Comparison of ENCODE assay signal across 13 cellular contexts in the genomic region with DNA sequence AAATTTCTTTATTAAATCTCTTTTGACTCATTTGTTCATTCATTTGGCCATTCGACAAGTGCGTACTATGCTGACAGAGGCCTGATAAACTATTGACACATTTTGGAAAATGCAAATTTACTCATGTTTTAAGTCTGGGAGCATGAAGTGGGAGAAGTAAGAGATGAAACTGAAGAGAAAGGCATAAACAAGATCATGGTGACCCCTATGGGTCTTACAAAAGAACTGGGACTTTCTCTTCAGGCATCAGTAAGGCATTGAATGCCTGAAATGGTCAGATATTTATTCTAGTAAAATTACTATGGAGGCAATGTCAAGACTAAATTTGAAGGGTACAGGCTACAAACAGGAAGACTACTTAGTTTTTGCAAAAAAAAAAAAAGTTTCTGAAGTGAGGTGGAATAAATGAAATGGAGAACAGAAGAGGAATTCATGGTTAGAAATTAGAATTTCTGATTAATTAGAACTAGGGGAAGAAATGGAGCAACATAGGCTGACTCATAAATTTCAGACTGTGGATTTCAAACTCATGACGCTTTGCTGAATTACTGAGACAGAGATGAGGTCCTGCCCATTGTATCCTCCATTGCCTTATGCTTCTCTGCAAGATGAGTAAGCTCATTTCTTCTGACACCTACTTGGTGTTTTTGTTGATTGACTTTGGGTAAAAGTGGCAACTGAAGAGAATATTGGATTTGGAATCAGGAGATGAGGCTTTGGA. TPM values are rescaled to one million over a fixed set of nuclear protein-coding genes. Genes with fewer than 3 reads are reported as not detected.
A peak's percentile ranks its signal among the peaks of the same experiment; 100 is the strongest.
DNase-seq lines count a peak whose midpoint lies in the region; ATAC-seq, FAIRE-seq and TF ChIP-seq lines count a peak whose summit lies in the region.
"Had no signal": no experiment of that assay in that cellular context is flagged by ENCODE, and none has a peak within 500 bp of the region (broad histone marks: within the 10 kb centered on the region; RNA-seq: fewer than 3 reads in every experiment).

No MANE protein-coding gene starts in this region.

- TF ChIP-seq CTCF in LNCaP clone FGC (IDR thresholded peaks at IDR 0.05; ENCODE audit: control insufficient read depth, extremely low read depth, insufficient read depth) (peak; percentile 29), K562 (IDR thresholded peaks at IDR 0.05 in 2 of 3, conservative IDR thresholded peaks at IDR 0.05 in 1 of 3; ENCODE audit: insufficient read depth in 2 of 3, low read depth in 1 of 3, low read length in 3 of 3) (peak in 1 of 3 experiments; percentile 14; a peak in 2 of 6 replicates), HepG2 (CRISPR knock-in tag; IDR thresholded peaks at IDR 0.05) (peak; percentile 68)

- H3K9ac ChIP-seq in K562 (ENCODE audit: insufficient read depth in 1 of 2, low read depth in 2 of 2, low read length in 2 of 2) (no peak overlapping the region), HepG2 (ENCODE audit: insufficient read depth, low read depth, low read length) (no peak overlapping the region)

- DNase-seq in DMS53 (lab: John Stamatoyannopoulos, UW) (peak; percentile 38), LNCaP clone FGC (ENCODE audit: low read depth) (no peak), K562 (ENCODE audit: extremely low read depth in 1 of 4, low spot score in 3 of 4) (no peak), HepG2 (ENCODE audit: low spot score) (peak; percentile 52), COLO668 (lab: John Stamatoyannopoulos, UW; ENCODE audit: unreplicated experiment) (no peak)
- DNase-seq: gastrocnemius medialis, T-helper 9 cell had no signal

- no peak overlapping the region for H2AFZ ChIP-seq in K562 (ENCODE audit: low read depth, low read length)
- no peak overlapping the region for H2AFZ ChIP-seq in HepG2 (ENCODE audit: low read length)

- 0 out of 5 replicates have a peak, but pooled peaks cover 0 to 4% of the 10 kb centered on the region in 2 experiments for H3K27me3 ChIP-seq in K562 (ENCODE audit: control insufficient read depth in 2 of 2, insufficient read depth in 2 of 2, low read length in 2 of 2)
- H3K27me3 ChIP-seq in HepG2 (ENCODE audit: control insufficient read depth in 1 of 2, insufficient read depth in 2 of 2, low read length in 2 of 2), result no peaks in the 10 kb centered on the region
- H3K27me3 ChIP-seq: gastrocnemius medialis, vagina had no signal

- no peaks in the 10 kb centered on the region for H3K36me3 ChIP-seq in K562 (ENCODE audit: control insufficient read depth, insufficient read depth, low read length)
- H3K36me3 ChIP-seq in HepG2 (replicated peaks in 1 of 2; ENCODE audit: control insufficient read depth in 1 of 2, insufficient read depth in 2 of 2, low read length in 2 of 2), result peaks cover 4 to 6% of the 10 kb centered on the region in 2 experiments; a peak in 3 of 5 replicates
- H3K36me3 ChIP-seq: gastrocnemius medialis, vagina had no signal

- H3K4me1 ChIP-seq in K562 (replicated peaks in 1 of 2; ENCODE audit: control insufficient read depth in 2 of 2, insufficient read depth in 2 of 2, low read length in 2 of 2) (no peaks in the 10 kb centered on the region), HepG2 (ENCODE audit: insufficient read depth, low read length) (peaks cover 40% of the 10 kb centered on the region)
- H3K4me1 ChIP-seq: gastrocnemius medialis had no signal

- POLR2A ChIA-PET in K562 (lab: Yijun Ruan, JAX) (interaction anchor here (0.6 kb wide), 1 partner anchor 67 kb away, joined by 3 read pairs; no protein-coding TSS in a partner anchor), HepG2 (lab: Yijun Ruan, JAX) (interaction anchor here (1.8 to 2.6 kb wide), 2 partner anchors 29 to 33 kb away, joined by 7 to 11 read pairs; a partner anchor contains a TSS)

- TF ChIP-seq POLR2A in K562 (conservative IDR thresholded peaks at IDR 0.05) (no peak), HepG2 (IDR thresholded peaks at IDR 0.05; ENCODE audit: insufficient read depth in 1 of 2, low read depth in 2 of 2, low read length in 2 of 2) (no peak)

- FAIRE-seq in K562 (lab: Jason Lieb, UNC) (no peak), HepG2 (lab: Jason Lieb, UNC) (no peak)

- in situ Hi-C loops in K562 (cut with MboI), result no loop called here
- in situ Hi-C loops in HepG2 (cut with HindIII; ENCODE audit: extremely low pct_ligation_motif_present, low pct_unique_long_range_greater_than_20kb), result loop anchor here (5.0 kb wide), 1 partner anchor 101 kb away; no protein-coding TSS in a partner anchor

- TF ChIP-seq EP300 in K562 (IDR thresholded peaks at IDR 0.05; ENCODE audit: low read length), result no peak
- no peak for TF ChIP-seq EP300 in HepG2 (IDR thresholded peaks at IDR 0.05; ENCODE audit: low read depth in 2 of 2, low read length in 2 of 2)
- no peak for TF ChIP-seq EP300 in HepG2 (CRISPR knock-in tag; IDR thresholded peaks at IDR 0.05; ENCODE audit: borderline replicate concordance)

- no peak overlapping the region for H3K27ac ChIP-seq in K562 (ENCODE audit: extremely low read depth, low read depth, low read length)
- H3K27ac ChIP-seq in HepG2 (ENCODE audit: extremely low read length, insufficient read depth, low read length), result no peak overlapping the region
- H3K27ac ChIP-seq: gastrocnemius medialis, vagina had no signal

- TF ChIP-seq RAD21 in K562 (CRISPR knock-in tag; conservative IDR thresholded peaks at IDR 0.05 in 1 of 2, IDR thresholded peaks at IDR 0.05 in 1 of 2), result peak in 1 of 2 experiments; percentile 67; a peak in 3 of 4 replicates
- peak; percentile 66; the same call in 1 of the 2 replicates for TF ChIP-seq RAD21 in HepG2 (CRISPR knock-in tag; IDR thresholded peaks at IDR 0.05)

- no peak overlapping the region for H3K4me3 ChIP-seq in LNCaP clone FGC (ENCODE audit: low read depth, low read length)
- H3K4me3 ChIP-seq in K562, result no peak overlapping the region
- H3K4me3 ChIP-seq in HepG2 (replicated peaks in 1 of 3; ENCODE audit: insufficient read depth in 1 of 3, low read depth in 2 of 3, low read length in 3 of 3), result no peak overlapping the region
- H3K4me3 ChIP-seq: gastrocnemius medialis, skin epidermis, vagina had no signal

- WGBS in K562 (ENCODE audit: insufficient coverage, low coverage, missing lambda C conversion rate), result 2% methylated on average over 3 of the region's 3 CpGs
- WGBS in HepG2 (ENCODE audit: low lambda C conversion rate), result 94% methylated on average over 3 of the region's 3 CpGs

- H3K9me1 ChIP-seq in K562 (ENCODE audit: control insufficient read depth, insufficient read depth, low read length), result no peaks in the 10 kb centered on the region

- H3K79me2 ChIP-seq in K562 (ENCODE audit: control insufficient read depth, insufficient read depth, low read length), result no peaks in the 10 kb centered on the region
- peaks cover 85% of the 10 kb centered on the region for H3K79me2 ChIP-seq in HepG2 (ENCODE audit: insufficient read depth, low read length)

- CTCF ChIA-PET in K562 (lab: Yijun Ruan, JAX; ENCODE audit: low intra/inter-chr PET ratio) (no interaction called here), HepG2 (lab: Yijun Ruan, JAX; ENCODE audit: low intra/inter-chr PET ratio, low total read pairs) (interaction anchor here (1.5 kb wide), 1 partner anchor 102 kb away, joined by 9 read pairs; no protein-coding TSS in a partner anchor)

- BruUV-seq in K562 (replicated peaks; lab: Mats Ljungman, UMichigan), result no TSS peak
- BruUV-seq in HepG2 (replicated peaks; lab: Mats Ljungman, UMichigan), result no TSS peak

- H3K4me2 ChIP-seq in K562 (ENCODE audit: insufficient read depth, low read length), result no peak overlapping the region
- no peak overlapping the region for H3K4me2 ChIP-seq in HepG2 (ENCODE audit: low read depth, low read length)

- intact Hi-C loops in K562 (cut with micrococcal nuclease) (loop anchor here (1.0 to 10.0 kb wide), 2 partner anchors 102 to 798 kb away; no protein-coding TSS in a partner anchor), HepG2 (cut with micrococcal nuclease; ENCODE audit: unreplicated experiment) (loop anchor here (1.0 to 5.0 kb wide), 3 partner anchors 33 to 261 kb away; a partner anchor contains a TSS)

- H4K20me1 ChIP-seq in K562 (replicated peaks; ENCODE audit: control insufficient read depth, insufficient read depth, low read length) (no peaks in the 10 kb centered on the region), HepG2 (ENCODE audit: insufficient read depth, low read length) (no peaks in the 10 kb centered on the region)

- H3K9me3 ChIP-seq in K562 (replicated peaks; ENCODE audit: control insufficient read depth, insufficient read depth, low read depth, low read length), result no peaks in the 10 kb centered on the region
- H3K9me3 ChIP-seq in HepG2 (ENCODE audit: low read length), result no peaks in the 10 kb centered on the region
- H3K9me3 ChIP-seq: gastrocnemius medialis, vagina had no signal

- ATAC-seq in K562 (peak; percentile 54; the same call in 1 of the 3 replicates), HepG2 (peak; percentile 87), HG02678 (IDR thresholded peaks at IDR 0.05; ENCODE audit: unreplicated experiment) (no peak), HG02852 (IDR thresholded peaks at IDR 0.05; ENCODE audit: unreplicated experiment) (no peak), HG03521 (IDR thresholded peaks at IDR 0.05; ENCODE audit: unreplicated experiment) (no peak)
- ATAC-seq: gastrocnemius medialis had no signal

RNA-seq across cellular contexts. Expression of a gene that starts 32.7 kb away (rescaled TPM):
- not detected in 2 replicates for total RNA-seq in K562 (2011; cell fraction: chromatin; rRNA removed; ENCODE audit: low replicate concordance)
- total RNA-seq in K562 (2011; cell fraction: nucleolus; rRNA removed), result not detected in 2 replicates
- total RNA-seq in K562 (2011; cell fraction: nucleoplasm; rRNA removed), result not detected in 2 replicates
- total RNA-seq in K562 (2014; rRNA removed) (not detected in 2 replicates), K562 (2014; rRNA removed; fragmentation: Illumina TruSeq; extraction: Trizol) (not detected in 2 replicates), K562 (2015; rRNA removed; fragmentation: Illumina TruSeq; extraction: Trizol) (not detected in 2 replicates), K562 (2021) (not detected in 2 replicates), HepG2 (2016; rRNA removed; fragmentation: Illumina TruSeq; extraction: Trizol) (63.2 and 103 TPM in 2 replicates)
- polyA plus RNA-seq in K562 (2011; rRNA removed) (0.20 TPM in 1 of 2 replicates, not detected in the other), K562 (2014; fragmentation: Illumina TruSeq; extraction: Trizol) (not detected in 2 replicates), K562 (2014; fragmentation: Nextera tagmentation; extraction: Ambion mirVana) (not detected), K562 (2014; rRNA removed) (not detected in 2 replicates), HepG2 (2011; rRNA removed) (62.8 and 95.9 TPM in 2 replicates)
- not detected in 2 replicates for polyA plus RNA-seq in K562 (2011; cell fraction: cytosol; rRNA removed)
- not detected in 2 replicates for polyA plus RNA-seq in K562 (2011; cell fraction: nucleus; rRNA removed)
- 0.10 and 0.17 TPM in 2 replicates for polyA plus RNA-seq in K562 (2012)
- not detected in 2 replicates for polyA minus RNA-seq in K562 (2011; rRNA and poly(A)+ RNA removed)
- not detected in 2 replicates for polyA minus RNA-seq in K562 (2011; cell fraction: cytosol; rRNA and poly(A)+ RNA removed)
- polyA minus RNA-seq in K562 (2011; cell fraction: nucleus; rRNA and poly(A)+ RNA removed), result not detected in 2 replicates
- total RNA-seq in HepG2 (2016; cell fraction: cytosol; rRNA removed; fragmentation: Illumina TruSeq; extraction: Trizol; ENCODE audit: low read depth), result 11.8 and 12.1 TPM in 2 replicates
- total RNA-seq in HepG2 (2016; cell fraction: insoluble cytoplasmic fraction; rRNA removed; fragmentation: Illumina TruSeq; extraction: Trizol), result 61.2 and 118 TPM in 2 replicates
- 28.5 and 29.9 TPM in 2 replicates for total RNA-seq in HepG2 (2016; cell fraction: membrane; rRNA removed; fragmentation: Illumina TruSeq; extraction: Trizol)
- total RNA-seq in HepG2 (2016; cell fraction: nucleus; rRNA removed; fragmentation: Illumina TruSeq; extraction: Trizol), result 32.8 and 35.9 TPM in 2 replicates
- polyA plus RNA-seq in HepG2 (2011; cell fraction: cytosol; rRNA removed), result 80.4 and 85.1 TPM in 2 replicates
- polyA plus RNA-seq in HepG2 (2011; cell fraction: nucleus; rRNA removed), result 12.7 TPM in 2 replicates
- 72.6 and 115 TPM in 2 replicates for polyA plus RNA-seq in HepG2 (2012)
- 11.7 and 11.9 TPM in 2 replicates for polyA plus RNA-seq in HepG2 (2016; cell fraction: cytosol; fragmentation: Illumina TruSeq; extraction: Trizol; ENCODE audit: low read depth)
- polyA plus RNA-seq in HepG2 (2016; cell fraction: insoluble cytoplasmic fraction; fragmentation: Illumina TruSeq; extraction: Trizol; ENCODE audit: low read depth), result 147 and 163 TPM in 2 replicates
- polyA plus RNA-seq in HepG2 (2016; cell fraction: membrane; fragmentation: Illumina TruSeq; extraction: Trizol; ENCODE audit: low read depth), result 29.7 TPM in 2 replicates
- 39.4 and 45.5 TPM in 2 replicates for polyA plus RNA-seq in HepG2 (2016; cell fraction: nucleus; fragmentation: Illumina TruSeq; extraction: Trizol; ENCODE audit: insufficient read depth, low read depth)
- polyA minus RNA-seq in HepG2 (2011; rRNA and poly(A)+ RNA removed; ENCODE audit: low replicate concordance), result 83.5 TPM in 1 of 2 replicates, not detected in the other
- 44.0 and 47.1 TPM in 2 replicates for polyA minus RNA-seq in HepG2 (2011; cell fraction: cytosol; rRNA and poly(A)+ RNA removed)
- 39.8 and 52.0 TPM in 2 replicates for polyA minus RNA-seq in HepG2 (2011; cell fraction: nucleus; rRNA and poly(A)+ RNA removed)
- total RNA-seq: gastrocnemius medialis had no signal
- polyA plus RNA-seq: CD14-positive monocyte had no signal

RNA-seq across cellular contexts. Expression of a gene that starts 55.0 kb away (rescaled TPM):
- 0.11 and 0.12 TPM in 2 replicates for total RNA-seq in K562 (2011; cell fraction: chromatin; rRNA removed; ENCODE audit: low replicate concordance)
- total RNA-seq in K562 (2011; cell fraction: nucleolus; rRNA removed), result 0.13 and 0.17 TPM in 2 replicates
- 0.15 and 0.23 TPM in 2 replicates for total RNA-seq in K562 (2011; cell fraction: nucleoplasm; rRNA removed)
- not detected in 2 replicates for total RNA-seq in K562 (2014; rRNA removed)
- 0.03 and 0.04 TPM in 2 replicates for total RNA-seq in K562 (2014; rRNA removed; fragmentation: Illumina TruSeq; extraction: Trizol)
- total RNA-seq in K562 (2015; rRNA removed; fragmentation: Illumina TruSeq; extraction: Trizol), result 0.04 TPM in 1 of 2 replicates, not detected in the other
- not detected in 2 replicates for total RNA-seq in K562 (2021)
- polyA plus RNA-seq in K562 (2011; rRNA removed), result 0.01 TPM in 1 of 2 replicates, not detected in the other
- not detected in 2 replicates for polyA plus RNA-seq in K562 (2011; cell fraction: cytosol; rRNA removed)
- 0.04 TPM in 1 of 2 replicates, not detected in the other for polyA plus RNA-seq in K562 (2011; cell fraction: nucleus; rRNA removed)
- polyA plus RNA-seq in K562 (2012), result not detected in 2 replicates
- not detected in 2 replicates for polyA plus RNA-seq in K562 (2014; fragmentation: Illumina TruSeq; extraction: Trizol)
- under 1 TPM in 1 of 2 experiments, not detected in 1; 0.01 TPM for polyA plus RNA-seq in K562 (2014; fragmentation: Nextera tagmentation; extraction: Ambion mirVana)
- not detected in 2 replicates for polyA plus RNA-seq in K562 (2014; rRNA removed)
- 0.06 and 0.14 TPM in 2 replicates for polyA minus RNA-seq in K562 (2011; rRNA and poly(A)+ RNA removed)
- polyA minus RNA-seq in K562 (2011; cell fraction: cytosol; rRNA and poly(A)+ RNA removed), result not detected in 2 replicates
- 0.13 and 0.44 TPM in 2 replicates for polyA minus RNA-seq in K562 (2011; cell fraction: nucleus; rRNA and poly(A)+ RNA removed)
- total RNA-seq in HepG2 (2016; rRNA removed; fragmentation: Illumina TruSeq; extraction: Trizol), result 0.07 and 0.11 TPM in 2 replicates
- not detected in 2 replicates for total RNA-seq in HepG2 (2016; cell fraction: cytosol; rRNA removed; fragmentation: Illumina TruSeq; extraction: Trizol; ENCODE audit: low read depth)
- 0.06 and 0.07 TPM in 2 replicates for total RNA-seq in HepG2 (2016; cell fraction: insoluble cytoplasmic fraction; rRNA removed; fragmentation: Illumina TruSeq; extraction: Trizol)
- total RNA-seq in HepG2 (2016; cell fraction: membrane; rRNA removed; fragmentation: Illumina TruSeq; extraction: Trizol), result 0.06 and 0.07 TPM in 2 replicates
- total RNA-seq in HepG2 (2016; cell fraction: nucleus; rRNA removed; fragmentation: Illumina TruSeq; extraction: Trizol), result 0.25 and 0.34 TPM in 2 replicates
- polyA plus RNA-seq in HepG2 (2011; rRNA removed), result 0.05 and 0.12 TPM in 2 replicates
- polyA plus RNA-seq in HepG2 (2011; cell fraction: cytosol; rRNA removed), result 0.03 TPM in 1 of 2 replicates, not detected in the other
- 0.23 and 0.24 TPM in 2 replicates for polyA plus RNA-seq in HepG2 (2011; cell fraction: nucleus; rRNA removed)
- 0.15 and 0.21 TPM in 2 replicates for polyA plus RNA-seq in HepG2 (2012)
- not detected in 2 replicates for polyA plus RNA-seq in HepG2 (2016; cell fraction: cytosol; fragmentation: Illumina TruSeq; extraction: Trizol; ENCODE audit: low read depth)
- polyA plus RNA-seq in HepG2 (2016; cell fraction: insoluble cytoplasmic fraction; fragmentation: Illumina TruSeq; extraction: Trizol; ENCODE audit: low read depth), result 0.12 TPM in 1 of 2 replicates, not detected in the other
- 0.03 TPM in 1 of 2 replicates, not detected in the other for polyA plus RNA-seq in HepG2 (2016; cell fraction: membrane; fragmentation: Illumina TruSeq; extraction: Trizol; ENCODE audit: low read depth)
- polyA plus RNA-seq in HepG2 (2016; cell fraction: nucleus; fragmentation: Illumina TruSeq; extraction: Trizol; ENCODE audit: insufficient read depth, low read depth), result 0.59 and 0.79 TPM in 2 replicates
- polyA minus RNA-seq in HepG2 (2011; rRNA and poly(A)+ RNA removed; ENCODE audit: low replicate concordance), result not detected in 2 replicates
- not detected in 2 replicates for polyA minus RNA-seq in HepG2 (2011; cell fraction: cytosol; rRNA and poly(A)+ RNA removed)
- polyA minus RNA-seq in HepG2 (2011; cell fraction: nucleus; rRNA and poly(A)+ RNA removed), result 0.77 and 1.1 TPM in 2 replicates
- total RNA-seq: gastrocnemius medialis had no signal
- polyA plus RNA-seq: CD14-positive monocyte had no signal

Comparison
In these comparisons a context has a peak if more than half of its experiments do, and no peak if none do; other contexts are left out.
1. DNase-seq: peak in DMS53 (single experiment) and HepG2 (single experiment); none in LNCaP clone FGC (single experiment), K562 (0 of 4) and COLO668 (single experiment).
2. ATAC-seq: peak in K562 (single experiment) and HepG2 (single experiment); none in HG02678 (single experiment), HG02852 (single experiment) and HG03521 (single experiment).
3. RNA of a gene that starts 32.7 kb away (total RNA-seq): 11.8 to 118 TPM in HepG2; not detected in K562; every median in the first group is over 4 times any median in the second.